20 cellular contexts compared by ENCODE assay signal in genomic region chr10:110636572-110636931, GRCh38. TPM values are rescaled to one million over a fixed set of nuclear protein-coding genes. Genes with fewer than 3 reads are reported as not detected.
A peak's percentile ranks its signal among the peaks of the same experiment; 100 is the strongest.
DNase-seq lines count a peak whose midpoint lies in the region; ATAC-seq, FAIRE-seq and TF ChIP-seq lines count a peak whose summit lies in the region.
"Had no signal": no experiment of that assay in that cellular context is flagged by ENCODE, and none has a peak within 500 bp of the region (broad histone marks: within the 10 kb centered on the region; RNA-seq: fewer than 3 reads in every experiment).

No MANE protein-coding gene starts in this region.

- FAIRE-seq in bronchial epithelial cell (lab: Jason Lieb, UNC), result peak; percentile 32
- no peak for FAIRE-seq in D721Med (lab: Jason Lieb, UNC)
- FAIRE-seq: endometrium had no signal

- H3K4me3 ChIP-seq in heart left ventricle, result no peak overlapping the region
- no peak overlapping the region for H3K4me3 ChIP-seq in bronchial epithelial cell (ENCODE audit: low read depth, low read length)
- H3K4me3 ChIP-seq in mesodermal cell (ENCODE audit: extremely low read depth, insufficient read depth, low read length, poor library complexity, severe bottlenecking), result no peak overlapping the region
- H3K4me3 ChIP-seq in skeletal muscle tissue (ENCODE audit: low read length in 3 of 3), result no peak overlapping the region
- H3K4me3 ChIP-seq: lung had no signal

- DNase-seq in heart left ventricle (no peak), Right ventricle myocardium superior (no peak), bronchial epithelial cell (ENCODE audit: low read depth) (no peak), Kasumi-1 (lab: John Stamatoyannopoulos, UW) (no peak), NCI-H2196 treated with DMSO at 0.1 percent for 48 hours (lab: John Stamatoyannopoulos, UW; ENCODE audit: unreplicated experiment) (no peak), D721Med (ENCODE audit: insufficient read length, low spot score) (no peak)
- DNase-seq: 8988T; activated CD4-positive, alpha-beta T cell treated with anti-CD3 and anti-CD28 coated beads, Interleukin-2, amount 50 U/mL, for 48 hours; activated CD8-positive, alpha-beta memory T cell treated with anti-CD3 and anti-CD28 coated beads, Interleukin-2, amount 50 U/mL, for 4 hours; activated naive CD4-positive, alpha-beta T cell treated with anti-CD3 and anti-CD28 coated beads, Interleukin-2, amount 10 ng/mL, durations not matched to agents 7 days and 5 days; CD4-positive, alpha-beta T cell; IMR-90; NCI-H1105; NCI-H226; stimulated activated naive CD8-positive, alpha-beta T cell treated with anti-CD3 and anti-CD28 coated beads, Interleukin-15, Interleukin-2, amounts not matched to agents 100 U/mL and 50 U/mL, for 24 hours; T-cell had no signal

- peak overlapping the region; percentile 51 to 90 (median 78) for H3K27ac ChIP-seq in heart left ventricle
- H3K27ac ChIP-seq in mesodermal cell (ENCODE audit: low read depth, low read length, severe bottlenecking), result peak overlapping the region; percentile 69
- H3K27ac ChIP-seq in skeletal muscle tissue (ENCODE audit: low read depth, low read length), result peak overlapping the region; percentile 81

- 72 to 83% (median 77%) methylated on average over 2 of the region's 2 CpGs for WGBS in heart left ventricle, 4 donors
- 100% methylated on average over 1 to 2 of the region's 2 CpGs for WGBS in mesodermal cell (ENCODE audit: insufficient coverage in 2 of 2), 2 experiments

- no peaks in the 10 kb centered on the region for H3K9me3 ChIP-seq in heart left ventricle
- no peaks in the 10 kb centered on the region for H3K9me3 ChIP-seq in mesodermal cell (ENCODE audit: control insufficient read depth, low read length)
- no peaks in the 10 kb centered on the region for H3K9me3 ChIP-seq in skeletal muscle tissue (ENCODE audit: control insufficient read depth in 3 of 3, low read length in 3 of 3)

- no peak for TF ChIP-seq CTCF in heart left ventricle (IDR thresholded peaks at IDR 0.05)
- TF ChIP-seq CTCF in bronchial epithelial cell (IDR thresholded peaks at IDR 0.05; ENCODE audit: insufficient read depth, low read length, severe bottlenecking), result no peak
- TF ChIP-seq CTCF in D721Med (IDR thresholded peaks at IDR 0.05; ENCODE audit: insufficient read depth, missing control alignments), result no peak

- H3K27me3 ChIP-seq in heart left ventricle (peaks cover 0 to 14% (median 0%) of the 10 kb centered on the region in 9 donors), bronchial epithelial cell (ENCODE audit: control insufficient read depth, insufficient read depth, low read length) (peaks cover 6% of the 10 kb centered on the region), skeletal muscle tissue (ENCODE audit: control insufficient read depth in 3 of 3, insufficient read depth in 3 of 3, low read length in 3 of 3) (no peaks in the 10 kb centered on the region)

- no peak for ATAC-seq in heart left ventricle
- no peak for ATAC-seq in Right ventricle myocardium superior (ENCODE audit: poor library complexity)
- ATAC-seq: stimulated activated naive CD8-positive, alpha-beta T cell treated with anti-CD3 and anti-CD28 coated beads, Interleukin-15, Interleukin-2, amounts not matched to agents 100 U/mL and 50 U/mL, for 24 hours; T-cell had no signal

- H3K4me1 ChIP-seq in heart left ventricle (peaks cover 0 to 43% (median 10%) of the 10 kb centered on the region in 12 donors), mesodermal cell (ENCODE audit: control insufficient read depth, insufficient read depth, low read length, poor library complexity, severe bottlenecking) (peaks cover 19% of the 10 kb centered on the region), skeletal muscle tissue (ENCODE audit: control insufficient read depth in 3 of 3, insufficient read depth in 3 of 3, low read length in 3 of 3) (peaks cover 19 to 32% (median 27%) of the 10 kb centered on the region in 3 donors)

- no peaks in the 10 kb centered on the region for H3K36me3 ChIP-seq in heart left ventricle
- no peaks in the 10 kb centered on the region for H3K36me3 ChIP-seq in bronchial epithelial cell (ENCODE audit: control insufficient read depth, insufficient read depth, low read length)
- no peaks in the 10 kb centered on the region for H3K36me3 ChIP-seq in mesodermal cell (ENCODE audit: control insufficient read depth, insufficient read depth, low read length)
- H3K36me3 ChIP-seq in skeletal muscle tissue (ENCODE audit: control insufficient read depth in 3 of 3, insufficient read depth in 3 of 3, low read length in 3 of 3), result no peaks in the 10 kb centered on the region

- no peak for TF ChIP-seq POLR2A in heart left ventricle (IDR thresholded peaks at IDR 0.05)

- no peak overlapping the region for H3K9ac ChIP-seq in skeletal muscle tissue (ENCODE audit: low read depth in 1 of 3, low read length in 3 of 3)

- intact Hi-C loops in heart left ventricle (cut with DNase I) (no loop called here), Right ventricle myocardium superior (cut with DNase I) (no loop called here)

RNA-seq across cellular contexts. Expression of gene RBM20, which starts 7.6 kb away (rescaled TPM):
- total RNA-seq in heart left ventricle (100 to 1,000 TPM in 4 of 9 donors, 10 to 100 TPM in 5; 73.0 to 152 (median 96.9) TPM), Right ventricle myocardium superior (103 TPM), bronchial epithelial cell (1.8 TPM in 1 of 2 replicates, not detected in the other), skeletal muscle tissue (6.3 TPM)
- 10 to 100 TPM; 29.9 to 53.5 TPM for polyA plus RNA-seq in heart left ventricle
- 2.7 TPM for polyA plus RNA-seq in mesodermal cell (2013, experiment 1 of 2)
- 2.9 TPM for polyA plus RNA-seq in mesodermal cell (2013, experiment 2 of 2)

Comparison
In these comparisons a context has a peak if more than half of its experiments do, and no peak if none do; other contexts are left out.
1. RNA of gene RBM20, which starts 7.6 kb away (total RNA-seq): 103 TPM in Right ventricle myocardium superior (single experiment) and 73.0 to 152 TPM in heart left ventricle; 6.3 TPM in skeletal muscle tissue (single experiment) and 1.8 TPM in bronchial epithelial cell; every median in the first group is over 10 times any median in the second.
2. Peak in every context shown above with its lines, with median percentiles within 50 percentile points of each other: H3K27ac ChIP-seq.